ENCODE assay signal across 14 cellular contexts in genomic region chr1:224635356-224635755, GRCh38. TPM values are rescaled to one million over a fixed set of nuclear protein-coding genes. Genes with fewer than 3 reads are reported as not detected.
DNase-seq lines count a peak whose midpoint lies in the region; ATAC-seq, FAIRE-seq and TF ChIP-seq lines count a peak whose summit lies in the region.
"Had no signal": no experiment of that assay in that cellular context is flagged by ENCODE, and none has a peak within 500 bp of the region (broad histone marks: within the 10 kb centered on the region; RNA-seq: fewer than 3 reads in every experiment).

No MANE protein-coding gene starts in this region.

- DNase-seq in AG08396 (ENCODE audit: low spot score) (peak; percentile 70), M059J (ENCODE audit: low read depth) (peak; percentile 94), K562 (ENCODE audit: extremely low read depth in 1 of 4, low spot score in 3 of 4) (no peak), hepatocyte (ENCODE audit: low spot score) (peak; percentile 44), HEK293T (ENCODE audit: extremely low spot score) (no peak), iPS-NIHi11 (ENCODE audit: low spot score) (no peak), NCI-H2171 treated with DMSO at 0.1 percent for 48 hours (lab: John Stamatoyannopoulos, UW) (no peak)
- DNase-seq: activated CD8-positive, alpha-beta T cell treated with anti-CD3 and anti-CD28 coated beads, Interleukin-2, amount 10 ng/mL, durations not matched to agents 7 days and 5 days; NCI-H2029 treated with DMSO at 0.1 percent for 48 hours; NCI-H82; Right ventricle myocardium superior; thyroid gland had no signal

- H3K9me1 ChIP-seq in K562 (ENCODE audit: control insufficient read depth, insufficient read depth, low read length), result no peaks in the 10 kb centered on the region

- H4K20me1 ChIP-seq in K562 (replicated peaks; ENCODE audit: control insufficient read depth, insufficient read depth, low read length), result no peaks in the 10 kb centered on the region
- no peaks in the 10 kb centered on the region for H4K20me1 ChIP-seq in hepatocyte (ENCODE audit: insufficient read depth, poor library complexity, severe bottlenecking)

- H3K27me3 ChIP-seq in K562 (ENCODE audit: control insufficient read depth in 2 of 2, insufficient read depth in 2 of 2, low read length in 2 of 2) (peaks cover 60 to 71% of the 10 kb centered on the region in 2 experiments), hepatocyte (no peaks in the 10 kb centered on the region)
- H3K27me3 ChIP-seq: thyroid gland had no signal

- ATAC-seq in K562 (peak; percentile 44; the same call in 1 of the 3 replicates), HG02610 (IDR thresholded peaks at IDR 0.05; ENCODE audit: unreplicated experiment) (no peak)
- ATAC-seq: activated CD8-positive, alpha-beta T cell treated with anti-CD3 and anti-CD28 coated beads, Interleukin-2, amount 10 ng/mL, durations not matched to agents 7 days and 5 days had no signal

- H3K4me2 ChIP-seq in K562 (ENCODE audit: insufficient read depth, low read length), result no peak overlapping the region
- H3K4me2 ChIP-seq in hepatocyte, result no peak overlapping the region
- H3K4me2 ChIP-seq: KMS-11 had no signal

- TF ChIP-seq CTCF in K562 (IDR thresholded peaks at IDR 0.05 in 2 of 3, conservative IDR thresholded peaks at IDR 0.05 in 1 of 3; ENCODE audit: insufficient read depth in 2 of 3, low read depth in 1 of 3, low read length in 3 of 3) (no peak), hepatocyte (IDR thresholded peaks at IDR 0.05; ENCODE audit: poor library complexity) (no peak)

- intact Hi-C loops in K562 (cut with micrococcal nuclease), result no loop called here

- H3K27ac ChIP-seq in K562 (ENCODE audit: extremely low read depth, low read depth, low read length), result no peak overlapping the region
- no peak overlapping the region for H3K27ac ChIP-seq in hepatocyte
- H3K27ac ChIP-seq: KMS-11, thyroid gland had no signal

- no peaks in the 10 kb centered on the region for H3K79me2 ChIP-seq in K562 (ENCODE audit: control insufficient read depth, insufficient read depth, low read length)
- no peaks in the 10 kb centered on the region for H3K79me2 ChIP-seq in hepatocyte

- CTCF ChIA-PET in K562 (lab: Yijun Ruan, JAX; ENCODE audit: low intra/inter-chr PET ratio), result no interaction called here
- CTCF ChIA-PET in HEK293T (lab: Yijun Ruan, JAX), result interaction anchor here (0.6 to 1.7 kb wide), 5 partner anchors 9 to 228 kb away, joined by 3 to 10 read pairs (median 3); no protein-coding TSS in a partner anchor

- BruUV-seq in K562 (replicated peaks; lab: Mats Ljungman, UMichigan), result no TSS peak

- no peak for TF ChIP-seq POLR2A in K562 (conservative IDR thresholded peaks at IDR 0.05)

- in situ Hi-C loops in K562 (cut with MboI), result no loop called here

- no peak for FAIRE-seq in K562 (lab: Jason Lieb, UNC)

- no peak overlapping the region for H3K9ac ChIP-seq in K562 (ENCODE audit: insufficient read depth in 1 of 2, low read depth in 2 of 2, low read length in 2 of 2)
- H3K9ac ChIP-seq: KMS-11 had no signal

- H3K4me1 ChIP-seq in K562 (replicated peaks in 1 of 2; ENCODE audit: control insufficient read depth in 2 of 2, insufficient read depth in 2 of 2, low read length in 2 of 2), result no peaks in the 10 kb centered on the region; a peak in 1 of 5 replicates
- peaks cover 22% of the 10 kb centered on the region for H3K4me1 ChIP-seq in hepatocyte (ENCODE audit: insufficient read depth)
- H3K4me1 ChIP-seq: thyroid gland had no signal

- H3K36me3 ChIP-seq in K562 (ENCODE audit: control insufficient read depth, insufficient read depth, low read length) (no peaks in the 10 kb centered on the region), hepatocyte (replicated peaks; ENCODE audit: insufficient read depth, low read depth) (no peaks in the 10 kb centered on the region)
- H3K36me3 ChIP-seq: thyroid gland had no signal

- no peak for TF ChIP-seq RAD21 in K562 (CRISPR knock-in tag; conservative IDR thresholded peaks at IDR 0.05 in 1 of 2, IDR thresholded peaks at IDR 0.05 in 1 of 2)

- POLR2A ChIA-PET in K562 (lab: Yijun Ruan, JAX) (interaction anchor here (0.6 to 1.0 kb wide), 3 partner anchors 25 to 218 kb away, joined by 3 to 4 read pairs (median 3); no protein-coding TSS in a partner anchor), HEK293T (lab: Yijun Ruan, JAX) (interaction anchor here (1.5 kb wide), 1 partner anchor 19 kb away, joined by 3 read pairs; the partner anchor contains the start of gene CNIH3)

- H3K4me3 ChIP-seq in K562 (no peak overlapping the region), hepatocyte (no peak overlapping the region)
- H3K4me3 ChIP-seq: thyroid gland had no signal

- 1% methylated on average over 5 of the region's 5 CpGs for whole genome bisulfite sequencing in K562 (ENCODE audit: insufficient coverage, low coverage, missing lambda C conversion rate)
- WGBS in hepatocyte (ENCODE audit: low lambda C conversion rate, missing lambda C conversion rate), result 59% methylated on average over 5 of the region's 5 CpGs

- no peaks in the 10 kb centered on the region for H3K9me2 ChIP-seq in hepatocyte (replicated peaks; ENCODE audit: insufficient read depth)

- no peaks in the 10 kb centered on the region for H3K9me3 ChIP-seq in K562 (replicated peaks; ENCODE audit: control insufficient read depth, insufficient read depth, low read depth, low read length)
- H3K9me3 ChIP-seq in hepatocyte (ENCODE audit: low read depth), result no peaks in the 10 kb centered on the region
- H3K9me3 ChIP-seq: thyroid gland had no signal

- no peak for TF ChIP-seq EP300 in K562 (IDR thresholded peaks at IDR 0.05; ENCODE audit: low read length)

- H2AFZ ChIP-seq in K562 (ENCODE audit: low read depth, low read length) (no peak overlapping the region), hepatocyte (no peak overlapping the region)

TF ChIP-seq in K562, 482 proteins besides CTCF, POLR2A, EP300 and RAD21 (continues in another document):
- peak; percentile 15; the same call in 1 of the 2 replicates for TF ChIP-seq C11orf30 (IDR thresholded peaks at IDR 0.05; ENCODE audit: low read depth)

TF ChIP-seq in HEK293T, 16 proteins besides CTCF, POLR2A, EP300 and RAD21:
- TF ChIP-seq ELF4 (IDR thresholded peaks at IDR 0.05) (no peak), LEF1 (IDR thresholded peaks at IDR 0.05; ENCODE audit: borderline replicate concordance) (no peak), ZNF384 (IDR thresholded peaks at IDR 0.05) (no peak), CTBP1 (IDR thresholded peaks at IDR 0.05; ENCODE audit: borderline replicate concordance) (no peak), FOXK2 (IDR thresholded peaks at IDR 0.05) (no peak), FOXA1 (IDR thresholded peaks at IDR 0.05) (no peak), HDGF (IDR thresholded peaks at IDR 0.05; ENCODE audit: borderline replicate concordance) (no peak), ARNT (IDR thresholded peaks at IDR 0.05) (no peak), SP1 (IDR thresholded peaks at IDR 0.05) (no peak), L3MBTL2 (conservative IDR thresholded peaks at IDR 0.05) (no peak), NFRKB (IDR thresholded peaks at IDR 0.05) (no peak), SUZ12 (IDR thresholded peaks at IDR 0.05) (no peak), BHLHE40 (IDR thresholded peaks at IDR 0.05; ENCODE audit: borderline replicate concordance) (no peak), FOXM1 (IDR thresholded peaks at IDR 0.05; ENCODE audit: borderline replicate concordance) (no peak), TARDBP (IDR thresholded peaks at IDR 0.05) (no peak)
- TF ChIP-seq, protein P1, sequence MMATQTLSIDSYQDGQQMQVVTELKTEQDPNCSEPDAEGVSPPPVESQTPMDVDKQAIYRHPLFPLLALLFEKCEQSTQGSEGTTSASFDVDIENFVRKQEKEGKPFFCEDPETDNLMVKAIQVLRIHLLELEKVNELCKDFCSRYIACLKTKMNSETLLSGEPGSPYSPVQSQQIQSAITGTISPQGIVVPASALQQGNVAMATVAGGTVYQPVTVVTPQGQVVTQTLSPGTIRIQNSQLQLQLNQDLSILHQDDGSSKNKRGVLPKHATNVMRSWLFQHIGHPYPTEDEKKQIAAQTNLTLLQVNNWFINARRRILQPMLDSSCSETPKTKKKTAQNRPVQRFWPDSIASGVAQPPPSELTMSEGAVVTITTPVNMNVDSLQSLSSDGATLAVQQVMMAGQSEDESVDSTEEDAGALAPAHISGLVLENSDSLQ (IDR thresholded peaks at IDR 0.05), result no peak

RNA-seq across cellular contexts. Expression of gene CNIH3, which starts 19.2 kb away (rescaled TPM):
- 21.4 and 23.5 TPM in 2 replicates for total RNA-seq in M059J (2014; rRNA removed; shearing (Covaris generic))
- total RNA-seq in K562 (2011; cell fraction: chromatin; rRNA removed; ENCODE audit: low replicate concordance), result 0.93 and 1.5 TPM in 2 replicates
- total RNA-seq in K562 (2011; cell fraction: nucleolus; rRNA removed), result 0.67 and 0.79 TPM in 2 replicates
- total RNA-seq in K562 (2011; cell fraction: nucleoplasm; rRNA removed), result 0.88 and 2.1 TPM in 2 replicates
- total RNA-seq in K562 (2014; rRNA removed), result 0.14 and 1.3 TPM in 2 replicates
- 0.95 and 1.1 TPM in 2 replicates for total RNA-seq in K562 (2014; rRNA removed; fragmentation: Illumina TruSeq; extraction: Trizol)
- total RNA-seq in K562 (2015; rRNA removed; fragmentation: Illumina TruSeq; extraction: Trizol), result 0.43 and 0.94 TPM in 2 replicates
- 0.83 and 1.8 TPM in 2 replicates for total RNA-seq in K562 (2021)
- polyA plus RNA-seq in K562 (2011; rRNA removed), result 0.14 and 1.1 TPM in 2 replicates
- polyA plus RNA-seq in K562 (2011; cell fraction: cytosol; rRNA removed), result 0.24 and 0.53 TPM in 2 replicates
- 0.55 and 1.3 TPM in 2 replicates for polyA plus RNA-seq in K562 (2011; cell fraction: nucleus; rRNA removed)
- 1.1 and 4.9 TPM in 2 replicates for polyA plus RNA-seq in K562 (2012)
- 0.39 and 0.83 TPM in 2 replicates for polyA plus RNA-seq in K562 (2014; fragmentation: Illumina TruSeq; extraction: Trizol)
- under 1 TPM; 0.79 to 0.98 TPM for polyA plus RNA-seq in K562 (2014; fragmentation: Nextera tagmentation; extraction: Ambion mirVana)
- polyA plus RNA-seq in K562 (2014; rRNA removed), result 0.22 and 0.70 TPM in 2 replicates
- 0.36 and 0.56 TPM in 2 replicates for polyA minus RNA-seq in K562 (2011; rRNA and poly(A)+ RNA removed)
- polyA minus RNA-seq in K562 (2011; cell fraction: cytosol; rRNA and poly(A)+ RNA removed), result 1.5 TPM in 1 of 2 replicates, not detected in the other
- 1.5 and 2.7 TPM in 2 replicates for polyA minus RNA-seq in K562 (2011; cell fraction: nucleus; rRNA and poly(A)+ RNA removed)
- total RNA-seq in hepatocyte, result 2.8 and 9.6 TPM in 2 replicates
- 2.1 and 3.5 TPM in 2 replicates for polyA plus RNA-seq in hepatocyte

Comparison
In these comparisons a context has a peak if more than half of its experiments do, and no peak if none do; other contexts are left out.
1. DNase-seq: peak in AG08396 (single experiment), M059J (single experiment) and hepatocyte (single experiment); none in K562 (0 of 4), HEK293T (single experiment), iPS-NIHi11 (single experiment) and NCI-H2171 treated with DMSO at 0.1 percent for 48 hours (single experiment).